Comparison of ENCODE assay signal across 1 cellular context in genomic region chr22:45413368-45414211, GRCh38.
TF ChIP-seq lines count a peak whose summit lies in the region.

Gene RIBC2, plus strand, starts transcription at chr22:45413693. Its CDS starts 194 bp downstream, at chr22:45413887.
Gene SMC1B, minus strand, starts transcription at chr22:45413599. Its CDS starts 32 bp downstream, at chr22:45413567.

TF ChIP-seq in HepG2, 621 proteins besides CTCF, POLR2A, EP300 and RAD21 (continues in another document):
- TF ChIP-seq CSRNP1 (CRISPR knock-in tag; IDR thresholded peaks at IDR 0.05) (peak; percentile 18; the same call in 1 of the 2 replicates), HDAC1 (CRISPR knock-in tag; IDR thresholded peaks at IDR 0.05) (no peak), ZSCAN5A (CRISPR knock-in tag; IDR thresholded peaks at IDR 0.05; ENCODE audit: borderline replicate concordance) (no peak), FOXK1 (CRISPR knock-in tag; IDR thresholded peaks at IDR 0.05; ENCODE audit: borderline replicate concordance, low read depth) (peak; percentile 57; the same call in 1 of the 2 replicates), ZNF331 (CRISPR knock-in tag; IDR thresholded peaks at IDR 0.05) (no peak), ZNF333 (CRISPR knock-in tag; IDR thresholded peaks at IDR 0.05; ENCODE audit: borderline replicate concordance) (no peak), ZNF501 (CRISPR knock-in tag; IDR thresholded peaks at IDR 0.05) (peak; percentile 54; the same call in 1 of the 2 replicates), SNAI1 (CRISPR knock-in tag; IDR thresholded peaks at IDR 0.05; ENCODE audit: borderline replicate concordance) (0 out of 2 replicates have a peak, but pooled peaks have one; percentile 56), MAX (IDR thresholded peaks at IDR 0.05) (peak; percentile 84), TEF (CRISPR knock-in tag; IDR thresholded peaks at IDR 0.05) (no peak), RFX1 (IDR thresholded peaks at IDR 0.05) (peak; percentile 64; the same call in 1 of the 2 replicates), ZFP90 (CRISPR knock-in tag; IDR thresholded peaks at IDR 0.05; ENCODE audit: borderline replicate concordance) (0 out of 2 replicates have a peak, but pooled peaks have one; percentile 38), HOXA9 (CRISPR knock-in tag; IDR thresholded peaks at IDR 0.05; ENCODE audit: borderline replicate concordance) (no peak), MXD1 (CRISPR knock-in tag; IDR thresholded peaks at IDR 0.05) (peak; percentile 51), ZNF576 (CRISPR knock-in tag; IDR thresholded peaks at IDR 0.05) (0 out of 2 replicates have a peak, but pooled peaks have one; percentile 46), E2F1 (CRISPR knock-in tag; IDR thresholded peaks at IDR 0.05) (peak; percentile 96), YEATS4 (CRISPR knock-in tag; IDR thresholded peaks at IDR 0.05; ENCODE audit: borderline replicate concordance) (peak; percentile 24; the same call in 1 of the 2 replicates), SOX6 (IDR thresholded peaks at IDR 0.05) (no peak), SOX6 (CRISPR knock-in tag; IDR thresholded peaks at IDR 0.05) (peak; percentile 20; the same call in 1 of the 2 replicates), ZNF609 (CRISPR knock-in tag; IDR thresholded peaks at IDR 0.05; ENCODE audit: borderline replicate concordance) (no peak), ZBTB4 (CRISPR knock-in tag; IDR thresholded peaks at IDR 0.05; ENCODE audit: borderline replicate concordance) (0 out of 2 replicates have a peak, but pooled peaks have one; percentile 30), IRF1 (CRISPR knock-in tag; IDR thresholded peaks at IDR 0.05; ENCODE audit: low read depth) (no peak), KLF16 (CRISPR knock-in tag; IDR thresholded peaks at IDR 0.05) (0 out of 4 replicates have a peak, but pooled peaks of 1 of the 2 experiments have one; percentile 25), ZNF317 (CRISPR knock-in tag; IDR thresholded peaks at IDR 0.05) (0 out of 2 replicates have a peak, but pooled peaks have one; percentile 63), ZSCAN31 (CRISPR knock-in tag; IDR thresholded peaks at IDR 0.05; ENCODE audit: low read depth) (no peak), ZBTB33 (CRISPR knock-in tag; IDR thresholded peaks at IDR 0.05) (peak; percentile 97), GABPB1 (CRISPR knock-in tag; IDR thresholded peaks at IDR 0.05) (peak; percentile 51; the same call in 1 of the 2 replicates), TFDP2 (CRISPR knock-in tag; IDR thresholded peaks at IDR 0.05) (peak; percentile 96), ZNF33B (CRISPR knock-in tag; IDR thresholded peaks at IDR 0.05) (0 out of 2 replicates have a peak, but pooled peaks have one; percentile 37), ZNF547 (CRISPR knock-in tag; IDR thresholded peaks at IDR 0.05) (0 out of 2 replicates have a peak, but pooled peaks have one; percentile 29)
